Comparison of ENCODE assay signal across 15 cellular contexts in genomic region chr10:44706745-44707144, GRCh38.
A peak's percentile ranks its signal among the peaks of the same experiment; 100 is the strongest.
DNase-seq lines count a peak whose midpoint lies in the region; TF ChIP-seq lines count a peak whose summit lies in the region.
"Had no signal": no experiment of that assay in that cellular context is flagged by ENCODE, and none has a peak within 500 bp of the region (broad histone marks: within the 10 kb centered on the region; RNA-seq: fewer than 3 reads in every experiment).

No MANE protein-coding gene starts in this region.

- peak; percentile 73 for DNase-seq in AG08396 (ENCODE audit: low spot score)
- DNase-seq in HT1080 (ENCODE audit: low read depth): peak; percentile 87
- DNase-seq in brain microvascular endothelial cell: peak; percentile 95
- DNase-seq in kidney glomerular epithelial cell (lab: John Stamatoyannopoulos, UW): peak; percentile 91
- no peak for DNase-seq in CD1c-positive myeloid dendritic cell (ENCODE audit: extremely low spot score)
- DNase-seq in NCI-H446 (lab: John Stamatoyannopoulos, UW): no peak
- no peak for DNase-seq in COLO668 (lab: John Stamatoyannopoulos, UW; ENCODE audit: unreplicated experiment)
- no peak for DNase-seq in DMS79 treated with DMSO at 0.1 percent for 48 hours (lab: John Stamatoyannopoulos, UW)
- DNase-seq: activated naive CD4-positive, alpha-beta T cell treated with anti-CD3 and anti-CD28 coated beads for 36 hours; colonic mucosa; left ventricle myocardium superior; NCI-H226; OCI-M1; stimulated activated CD4-positive, alpha-beta T cell treated with anti-CD3 and anti-CD28 coated beads, Interleukin-15, amount 100 ng/mL, for 24 hours had no signal

- H3K36me3 ChIP-seq in brain microvascular endothelial cell (replicated peaks): no peaks in the 10 kb centered on the region
- H3K36me3 ChIP-seq: BLaER1, colonic mucosa had no signal

- H3K27ac ChIP-seq in brain microvascular endothelial cell: peak overlapping the region; percentile 72
- H3K27ac ChIP-seq: BLaER1, colonic mucosa had no signal

- no peak for TF ChIP-seq CTCF in brain microvascular endothelial cell (IDR thresholded peaks at IDR 0.05; ENCODE audit: low read depth, low read length, missing control alignments)

- H3K4me3 ChIP-seq in brain microvascular endothelial cell (ENCODE audit: low read depth, low read length): no peak overlapping the region
- H3K4me3 ChIP-seq: BLaER1, colonic mucosa had no signal

- in situ Hi-C loops in brain microvascular endothelial cell (cut with HindIII; ENCODE audit: low pct_ligation_motif_present, low sequenced_read_pairs): no loop called here

- H3K27me3 ChIP-seq in brain microvascular endothelial cell (replicated peaks): no peaks in the 10 kb centered on the region
- H3K27me3 ChIP-seq: BLaER1, colonic mucosa had no signal

Comparison
In these comparisons a context has a peak if more than half of its experiments do, and no peak if none do; other contexts are left out.
1. DNase-seq: peak in AG08396 (single experiment), HT1080 (single experiment), brain microvascular endothelial cell (single experiment) and kidney glomerular epithelial cell (single experiment); none in CD1c-positive myeloid dendritic cell (single experiment), NCI-H446 (0 of 2), COLO668 (single experiment) and DMS79 treated with DMSO at 0.1 percent for 48 hours (single experiment).